8 cellular contexts compared by ENCODE assay signal in genomic region chr7:128830231-128831177, GRCh38. TPM values are rescaled to one million over a fixed set of nuclear protein-coding genes. Genes with fewer than 3 reads are reported as not detected.
DNase-seq lines count a peak whose midpoint lies in the region; ATAC-seq and TF ChIP-seq lines count a peak whose summit lies in the region.

Gene FLNC (plus strand): TSS chr7:128830406. CDS start chr7:128830638, 232 bp downstream.

- 1 to 2% methylated on average over 67 to 108 of the region's 109 CpGs for WGBS in endodermal cell (ENCODE audit: insufficient coverage in 1 of 2, insufficient read length in 1 of 2), 2 experiments
- no CpG with 5 or more reads among the region's 109 CpGs for WGBS in mesendoderm (ENCODE audit: extremely low coverage, insufficient coverage, low lambda C conversion rate)

- H4K5ac ChIP-seq in mesendoderm (ENCODE audit: low read length) = no peak within 1 kb of the TSS

- H3K4me1 Mint-ChIP-seq in endodermal cell = peaks cover 25% of the 10 kb centered on the region
- peaks cover 19% of the 10 kb centered on the region for H3K4me1 Mint-ChIP-seq in stimulated activated naive CD8-positive, alpha-beta T cell treated with anti-CD3 and anti-CD28 coated beads, Interleukin-15, Interleukin-2, amounts not matched to agents 100 ng/mL and 50 ng/mL, for 24 hours (ENCODE audit: low read depth)

- peak within 1 kb of the TSS; percentile 81 for H2AK5ac ChIP-seq in mesendoderm (ENCODE audit: low read length)

- no peak for ATAC-seq in HG02763 (IDR thresholded peaks at IDR 0.05; ENCODE audit: unreplicated experiment)

- TF ChIP-seq CTCF in endodermal cell (conservative IDR thresholded peaks at IDR 0.05) = no peak

- peak within 1 kb of the TSS; percentile 69 for H2BK5ac ChIP-seq in mesendoderm (ENCODE audit: low read length)

- H3K36me3 Mint-ChIP-seq in endodermal cell (ENCODE audit: low read depth) = no peaks in the 10 kb centered on the region
- no peaks in the 10 kb centered on the region for H3K36me3 Mint-ChIP-seq in stimulated activated naive CD8-positive, alpha-beta T cell treated with anti-CD3 and anti-CD28 coated beads, Interleukin-15, Interleukin-2, amounts not matched to agents 100 ng/mL and 50 ng/mL, for 24 hours (ENCODE audit: low read depth)

- H3K27me3 Mint-ChIP-seq in endodermal cell (ENCODE audit: insufficient read depth) = peaks cover 39% of the 10 kb centered on the region
- H3K27me3 Mint-ChIP-seq in stimulated activated naive CD8-positive, alpha-beta T cell treated with anti-CD3 and anti-CD28 coated beads, Interleukin-15, Interleukin-2, amounts not matched to agents 100 ng/mL and 50 ng/mL, for 24 hours = peaks cover 46% of the 10 kb centered on the region

- H3K18ac ChIP-seq in mesendoderm (ENCODE audit: low read length) = peak within 1 kb of the TSS; percentile 20

- peaks cover under 1% of the 10 kb centered on the region for H3K36me3 ChIP-seq in endodermal cell (ENCODE audit: control insufficient read depth, insufficient read depth, low read length)
- no peaks in the 10 kb centered on the region for H3K36me3 ChIP-seq in mesendoderm (ENCODE audit: control insufficient read depth, insufficient read depth, low read length)

- no peak within 1 kb of the TSS for H4K8ac ChIP-seq in mesendoderm (ENCODE audit: low read depth, low read length)

- peaks cover 7% of the 10 kb centered on the region for H3K4me1 ChIP-seq in endodermal cell (ENCODE audit: control insufficient read depth, insufficient read depth, low read length)
- H3K4me1 ChIP-seq in mesendoderm (ENCODE audit: control insufficient read depth, low read depth, low read length) = peaks cover 23% of the 10 kb centered on the region

- peak within 1 kb of the TSS; percentile 63 for H3K4me3 Mint-ChIP-seq in endodermal cell
- H3K4me3 Mint-ChIP-seq in stimulated activated naive CD8-positive, alpha-beta T cell treated with anti-CD3 and anti-CD28 coated beads, Interleukin-15, Interleukin-2, amounts not matched to agents 100 ng/mL and 50 ng/mL, for 24 hours = peak within 1 kb of the TSS; percentile 51

- no peak within 1 kb of the TSS for H3K27ac Mint-ChIP-seq in endodermal cell
- no peak within 1 kb of the TSS for H3K27ac Mint-ChIP-seq in stimulated activated naive CD8-positive, alpha-beta T cell treated with anti-CD3 and anti-CD28 coated beads, Interleukin-15, Interleukin-2, amounts not matched to agents 100 ng/mL and 50 ng/mL, for 24 hours

- H3K23ac ChIP-seq in mesendoderm (ENCODE audit: low read length) = peak within 1 kb of the TSS; percentile 83

- peak within 1 kb of the TSS; percentile 82 for H3K4ac ChIP-seq in mesendoderm (ENCODE audit: low read depth, low read length)

- H3K9ac ChIP-seq in endodermal cell (ENCODE audit: extremely low read depth, low read length, poor library complexity, severe bottlenecking) (peak within 1 kb of the TSS; percentile 47), mesendoderm (ENCODE audit: low read length) (peak within 1 kb of the TSS; percentile 84)

- no peaks in the 10 kb centered on the region for H3K9me3 ChIP-seq in endodermal cell (ENCODE audit: control insufficient read depth, low read length)

- H3K4me2 ChIP-seq in mesendoderm (ENCODE audit: low read length) = peak within 1 kb of the TSS; percentile 92

- H3K27me3 ChIP-seq in endodermal cell (ENCODE audit: control insufficient read depth, insufficient read depth, low read length, poor library complexity, severe bottlenecking) (peaks cover 11% of the 10 kb centered on the region), mesendoderm (ENCODE audit: insufficient read depth, low read length, poor library complexity) (no peaks in the 10 kb centered on the region)

- peak within 1 kb of the TSS; percentile 98 for H3K56ac ChIP-seq in mesendoderm (ENCODE audit: low read length)

- peaks cover 12% of the 10 kb centered on the region for H3K79me2 ChIP-seq in mesendoderm (ENCODE audit: control insufficient read depth, insufficient read depth, low read length)

- DNase-seq in NCI-H82 (lab: John Stamatoyannopoulos, UW) (peak; percentile 35), NCI-H82 treated with DMSO at 0.1 percent for 48 hours (lab: John Stamatoyannopoulos, UW; ENCODE audit: unreplicated experiment) (no peak), endodermal cell (peak; percentile 72), mesendoderm (peak; percentile 65), NCI-H187 (lab: John Stamatoyannopoulos, UW) (no peak)
- peak; percentile 25 for DNase-seq in activated CD4-positive, alpha-beta T cell treated with anti-CD3 and anti-CD28 coated beads, Interleukin-2, amount 50 U/mL, for 1 hour

- no peaks in the 10 kb centered on the region for H3K9me3 Mint-ChIP-seq in endodermal cell
- H3K9me3 Mint-ChIP-seq in stimulated activated naive CD8-positive, alpha-beta T cell treated with anti-CD3 and anti-CD28 coated beads, Interleukin-15, Interleukin-2, amounts not matched to agents 100 ng/mL and 50 ng/mL, for 24 hours = no peaks in the 10 kb centered on the region

- H3K79me1 ChIP-seq in mesendoderm (ENCODE audit: low read length) = peaks cover 6% of the 10 kb centered on the region

- peak within 1 kb of the TSS; percentile 99 for H3K27ac ChIP-seq in endodermal cell (ENCODE audit: low read depth, low read length)
- H3K27ac ChIP-seq in mesendoderm (ENCODE audit: low read depth, low read length) = peak within 1 kb of the TSS; percentile 80

- H3K4me3 ChIP-seq in endodermal cell (ENCODE audit: low read length) (peak within 1 kb of the TSS; percentile 80), mesendoderm (ENCODE audit: low read length) (peak within 1 kb of the TSS; percentile 49)

- no peak within 1 kb of the TSS for H2BK15ac ChIP-seq in mesendoderm (replicated peaks; ENCODE audit: low read depth)

- H2BK120ac ChIP-seq in mesendoderm (ENCODE audit: low read depth, low read length) = no peak within 1 kb of the TSS

RNA-seq across cellular contexts. Expression of gene FLNC, which starts in this region (rescaled TPM):
- 10 to 100 TPM in 1 of 2 donors, 1 to 10 TPM in 1; 6.6 to 11.5 TPM for total RNA-seq in endodermal cell
- 25.3 TPM for polyA plus RNA-seq in endodermal cell (2013, experiment 1 of 2)
- polyA plus RNA-seq in endodermal cell (2013, experiment 2 of 2) = 28.7 TPM
- polyA plus RNA-seq in mesendoderm (2013, experiment 1 of 2) = 18.1 TPM
- 18.0 TPM for polyA plus RNA-seq in mesendoderm (2013, experiment 2 of 2)

Comparison
In these comparisons a context has a peak if more than half of its experiments do, and no peak if none do; other contexts are left out.
1. DNase-seq: peak in NCI-H82 (single experiment), activated CD4-positive, alpha-beta T cell treated with anti-CD3 and anti-CD28 coated beads, Interleukin-2, amount 50 U/mL, for 1 hour (single experiment), endodermal cell (single experiment) and mesendoderm (single experiment); none in NCI-H82 treated with DMSO at 0.1 percent for 48 hours (single experiment) and NCI-H187 (0 of 2).